8 cellular contexts compared by ENCODE assay signal in the genomic region with DNA sequence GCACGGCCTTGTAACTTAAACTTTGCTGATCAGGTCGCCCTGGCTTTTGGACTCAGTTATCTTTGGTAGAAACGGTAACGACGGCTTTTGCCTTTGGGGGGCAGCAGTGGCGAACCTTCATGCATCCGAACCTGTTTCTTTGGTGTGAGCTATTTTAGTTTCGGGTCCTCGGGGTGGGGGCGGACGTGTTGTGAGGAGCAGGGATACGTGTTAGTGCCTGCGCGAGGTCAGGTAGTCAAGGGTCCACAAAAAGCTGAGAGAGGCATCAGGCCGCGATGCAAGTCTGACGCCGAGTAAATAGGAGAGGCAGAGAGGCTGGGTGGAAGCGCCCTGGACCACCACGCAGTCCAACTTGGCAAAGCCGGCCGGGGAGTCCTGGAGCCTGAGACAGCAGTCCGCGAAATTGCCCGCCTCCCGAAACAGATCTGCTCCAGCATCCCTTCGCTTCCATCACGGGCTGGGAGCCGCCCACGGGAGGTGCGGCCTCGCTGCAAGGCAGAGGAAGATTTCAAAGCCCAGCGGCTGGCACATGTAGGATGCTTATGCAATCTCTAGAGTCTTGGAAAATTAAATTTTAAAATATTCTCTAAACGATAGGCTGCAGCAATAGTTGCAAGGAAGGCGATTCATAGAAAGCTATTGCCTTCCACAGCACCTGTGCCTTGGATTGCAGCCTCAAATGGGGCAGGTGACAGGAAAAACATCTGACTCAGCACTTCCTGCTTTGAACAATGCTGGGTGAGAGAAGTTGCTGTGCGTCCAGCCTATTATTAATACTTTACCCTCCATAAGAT. TPM values are rescaled to one million over a fixed set of nuclear protein-coding genes. Genes with fewer than 3 reads are reported as not detected.
A peak's percentile ranks its signal among the peaks of the same experiment; 100 is the strongest.
DNase-seq lines count a peak whose midpoint lies in the region; ATAC-seq, FAIRE-seq and TF ChIP-seq lines count a peak whose summit lies in the region.

No MANE protein-coding gene starts in this region.

- ATAC-seq in GM21360 (IDR thresholded peaks at IDR 0.05; ENCODE audit: unreplicated experiment) (peak; percentile 45), PC-3 (peak; percentile 25)
- ATAC-seq in naive thymus-derived CD8-positive, alpha-beta T cell, result peak; percentile 13 to 21

- peaks cover 15% of the 10 kb centered on the region for H3K79me2 ChIP-seq in PC-3 (ENCODE audit: low read length)

- no TSS peak for BruUV-seq in PC-3 (replicated peaks; lab: Mats Ljungman, UMichigan)

- peak overlapping the region; percentile 100 for H2AFZ ChIP-seq in PC-3 (ENCODE audit: low read length)

- H3F3A ChIP-seq in PC-3 (ENCODE audit: low read length, unreplicated experiment), result no peaks in the 10 kb centered on the region

- peaks cover 13% of the 10 kb centered on the region; the same call in 1 of the 2 replicates for H3K4me1 ChIP-seq in PC-3 (ENCODE audit: insufficient read depth, low read length)

- H3K4me1 Mint-ChIP-seq in naive thymus-derived CD8-positive, alpha-beta T cell, result peaks cover 25 to 39% (median 32%) of the 10 kb centered on the region in 4 donors

- H3K27me3 ChIP-seq in PC-3 (ENCODE audit: low read length), result no peaks in the 10 kb centered on the region

- no peaks in the 10 kb centered on the region for H3K9me2 ChIP-seq in PC-3 (replicated peaks; ENCODE audit: low read length)

- CTCF ChIA-PET in PC-3 (lab: Charles Lee), result interaction anchor here (0.5 to 1.5 kb wide), 3 partner anchors 133 to 1081 kb away, joined by 3 to 14 read pairs (median 7); no protein-coding TSS in a partner anchor

- peak overlapping the region; percentile 31; the same call in 1 of the 2 replicates for H3K9ac ChIP-seq in PC-3 (ENCODE audit: low read length)

- peak; percentile 67 for DNase-seq in D341Med (ENCODE audit: low spot score)
- DNase-seq in HTR-8/SVneo (ENCODE audit: insufficient read length, low spot score), result peak; percentile 39
- peak; percentile 58 for DNase-seq in PC-3
- DNase-seq in activated T-helper 1 cell treated with Interleukin-2 at 50 U/mL for 16 hours (ENCODE audit: low read depth), result peak; percentile 62
- DNase-seq in fibroblast of mammary gland (ENCODE audit: low read depth), result peak; percentile 75
- DNase-seq in naive thymus-derived CD8-positive, alpha-beta T cell, result peak; percentile 55 to 88 (median 78)
- peak; percentile 51 to 81 (median 69) for DNase-seq in stimulated activated naive CD4-positive, alpha-beta T cell (lab: John Stamatoyannopoulos, UW)

- H3K4me3 Mint-ChIP-seq in naive thymus-derived CD8-positive, alpha-beta T cell, result peak overlapping the region; percentile 90 to 99 (median 95)

- no peaks in the 10 kb centered on the region for H3K27me3 Mint-ChIP-seq in naive thymus-derived CD8-positive, alpha-beta T cell

- no peaks in the 10 kb centered on the region for H4K20me1 ChIP-seq in PC-3 (ENCODE audit: low read length)

- intact Hi-C loops in PC-3 (cut with micrococcal nuclease), result loop anchor here (1.0 kb wide), 1 partner anchor 133 kb away; no protein-coding TSS in a partner anchor

- H3K4me2 ChIP-seq in PC-3 (ENCODE audit: low read length), result peak overlapping the region; percentile 99

- no peak overlapping the region for H3K27ac ChIP-seq in PC-3 (ENCODE audit: low read length)

- TF ChIP-seq CTCF in PC-3 (conservative IDR thresholded peaks at IDR 0.05; ENCODE audit: low read depth, low read length), result peak; percentile 73
- TF ChIP-seq CTCF in fibroblast of mammary gland (conservative IDR thresholded peaks at IDR 0.05; ENCODE audit: control insufficient read depth, insufficient read depth, low read depth, low read length), result peak; percentile 73

- H3K9me3 Mint-ChIP-seq in naive thymus-derived CD8-positive, alpha-beta T cell, result peaks cover 0 to 1% (median 0%) of the 10 kb centered on the region in 9 donors

- peak overlapping the region; percentile 91 to 99 (median 97) for H3K27ac Mint-ChIP-seq in naive thymus-derived CD8-positive, alpha-beta T cell

- FAIRE-seq in HTR-8/SVneo (lab: Jason Lieb, UNC), result no peak

- POLR2A ChIA-PET in PC-3 (lab: Charles Lee; ENCODE audit: unreplicated experiment), result interaction anchor here (0.5 to 0.6 kb wide), 3 partner anchors 22 to 1621 kb away, joined by 3 to 6 read pairs (median 3); no protein-coding TSS in a partner anchor
- POLR2A ChIA-PET in naive thymus-derived CD8-positive, alpha-beta T cell (lab: Charles Lee), result interaction anchor here (0.7 to 10.3 kb wide), 21 partner anchors 8 to 265 kb away, joined by 3 to 302 read pairs (median 4); a partner anchor contains a TSS

- H3K4me3 ChIP-seq in PC-3 (ENCODE audit: low read length), result peak overlapping the region; percentile 89
- H3K4me3 ChIP-seq in fibroblast of mammary gland (ENCODE audit: control insufficient read depth, low read depth, low read length), result peak overlapping the region; percentile 72

- no peaks in the 10 kb centered on the region for H3K9me3 ChIP-seq in PC-3 (ENCODE audit: low read length)

- H3K36me3 ChIP-seq in PC-3 (ENCODE audit: low read depth, low read length), result no peaks in the 10 kb centered on the region

- H3K36me3 Mint-ChIP-seq in naive thymus-derived CD8-positive, alpha-beta T cell, result no peaks in the 10 kb centered on the region

RNA-seq across cellular contexts. Expression of a gene that starts 4.6 kb away (rescaled TPM):
- total RNA-seq in PC-3 (2014; rRNA removed), result 16.1 and 30.4 TPM in 2 replicates
- total RNA-seq in naive thymus-derived CD8-positive, alpha-beta T cell, result 100 to 1,000 TPM; 210 to 224 TPM
- 10 to 100 TPM; 52.3 to 64.7 (median 61.1) TPM for polyA plus RNA-seq in naive thymus-derived CD8-positive, alpha-beta T cell
